In genomic region chr2:127146071-127146725, GRCh38 we compare ENCODE assay signal across 26 cellular contexts. TPM values are rescaled to one million over a fixed set of nuclear protein-coding genes. Genes with fewer than 3 reads are reported as not detected.
DNase-seq lines count a peak whose midpoint lies in the region; ATAC-seq and TF ChIP-seq lines count a peak whose summit lies in the region.
"Had no signal": no experiment of that assay in that cellular context is flagged by ENCODE, and none has a peak within 500 bp of the region (broad histone marks: within the 10 kb centered on the region; RNA-seq: fewer than 3 reads in every experiment).

No MANE protein-coding gene starts in this region.

- H3K9me3 ChIP-seq in esophagus (ENCODE audit: control insufficient read depth in 2 of 2, insufficient read depth in 1 of 2, low read depth in 1 of 2, low read length in 1 of 2) = no peaks in the 10 kb centered on the region
- H3K9me3 ChIP-seq in psoas muscle = no peaks in the 10 kb centered on the region
- H3K9me3 ChIP-seq in Caco-2 = peaks cover 7% of the 10 kb centered on the region; the same call in 1 of the 2 replicates
- H3K9me3 ChIP-seq: prostate gland, upper lobe of left lung had no signal

- no peaks in the 10 kb centered on the region for H3K27me3 Mint-ChIP-seq in Caco-2 (ENCODE audit: insufficient read depth, unreplicated experiment)

- no peaks in the 10 kb centered on the region for H3K79me2 ChIP-seq in ACC112 (ENCODE audit: control insufficient read depth, insufficient read depth, low read length, unreplicated experiment)

- H3K9me3 Mint-ChIP-seq in Caco-2 (ENCODE audit: unreplicated experiment) = peaks cover 10% of the 10 kb centered on the region
- H3K9me3 Mint-ChIP-seq: activated naive CD4-positive, alpha-beta T cell treated with anti-CD3 and anti-CD28 coated beads, Interleukin-2, amount 50 U/mL, for 72 hours; activated T-cell treated with anti-CD3 and anti-CD28 coated beads, Interleukin-2, amount 50 U/mL, for 4 hours had no signal

- peak; percentile 32 to 52 (median 38) for ATAC-seq in psoas muscle
- no peak for ATAC-seq in GM21723 (IDR thresholded peaks at IDR 0.05; ENCODE audit: unreplicated experiment)
- ATAC-seq: activated CD4-positive, CD25-positive, alpha-beta regulatory T cell treated with anti-CD3 and anti-CD28 coated beads, Interleukin-2, amount 50 U/mL, for 24 hours; activated naive CD4-positive, alpha-beta T cell treated with anti-CD3 and anti-CD28 coated beads, Interleukin-2, amount 50 U/mL, for 72 hours; activated T-cell treated with anti-CD3 and anti-CD28 coated beads, Interleukin-2, amount 50 U/mL, for 4 hours; left lobe of liver had no signal

- H3K36me3 Mint-ChIP-seq in Caco-2 (ENCODE audit: insufficient read depth, unreplicated experiment) = no peaks in the 10 kb centered on the region
- H3K36me3 Mint-ChIP-seq: activated naive CD4-positive, alpha-beta T cell treated with anti-CD3 and anti-CD28 coated beads, Interleukin-2, amount 50 U/mL, for 72 hours had no signal

- POLR2A ChIA-PET in RWPE1 (lab: Yijun Ruan, JAX; ENCODE audit: low non-redundant PET) (no interaction called here), Caco-2 (lab: Charles Lee) (interaction anchor here (1.1 kb wide), 1 partner anchor 39 kb away, joined by 3 read pairs; the partner anchor contains the start of gene BIN1)

- CTCF ChIA-PET in RWPE1 (lab: Yijun Ruan, JAX) (interaction anchor here (0.5 to 0.6 kb wide), 2 partner anchors 159 to 167 kb away, joined by 3 to 4 read pairs; no protein-coding TSS in a partner anchor), Caco-2 (lab: Charles Lee) (interaction anchor here (0.5 kb wide), 1 partner anchor 41 kb away, joined by 4 read pairs; no protein-coding TSS in a partner anchor)

- H3K4me1 ChIP-seq in ACC112 (ENCODE audit: control insufficient read depth, insufficient read depth, low read length, unreplicated experiment) = peaks cover 59% of the 10 kb centered on the region
- H3K4me1 ChIP-seq in esophagus (ENCODE audit: control insufficient read depth in 2 of 2, insufficient read depth in 2 of 2, low read length in 1 of 2) = peaks cover 0 to 8% of the 10 kb centered on the region in 2 donors
- H3K4me1 ChIP-seq in psoas muscle = peaks cover 56% of the 10 kb centered on the region
- no peaks in the 10 kb centered on the region for H3K4me1 ChIP-seq in Caco-2

- 86 to 91% methylated on average over 18 of the region's 18 CpGs for WGBS in esophagus, 2 donors
- 81 to 84% (median 83%) methylated on average over 18 of the region's 18 CpGs for WGBS in psoas muscle, 3 donors

- H3K27ac ChIP-seq in ACC112 (ENCODE audit: low read depth, low read length) (peak overlapping the region; percentile 89), RWPE1 (peak overlapping the region; percentile 10; the same call in 1 of the 2 replicates), esophagus (ENCODE audit: low read depth in 2 of 2, low read length in 1 of 2) (peak overlapping the region; percentile 5 to 45), psoas muscle (peak overlapping the region; percentile 96)
- H3K27ac ChIP-seq: upper lobe of left lung had no signal

- peaks cover 9% of the 10 kb centered on the region for H3K4me1 Mint-ChIP-seq in Caco-2 (ENCODE audit: low read depth, unreplicated experiment)
- H3K4me1 Mint-ChIP-seq: endodermal cell had no signal

- no peak for DNase-seq in RWPE1 (ENCODE audit: low spot score)
- no peak for DNase-seq in psoas muscle
- no peak for DNase-seq in NCI-H2171 treated with DMSO at 0.1 percent for 48 hours (lab: John Stamatoyannopoulos, UW)
- DNase-seq in Caco-2 = no peak
- no peak for DNase-seq in DMS114 treated with DMSO at 0.1 percent for 48 hours (lab: John Stamatoyannopoulos, UW; ENCODE audit: unreplicated experiment)
- DNase-seq: activated T-cell treated with anti-CD3 and anti-CD28 coated beads, Interleukin-2, amount 50 U/mL, for 4 hours; COR-L47; endodermal cell; glutamatergic neuron; NCI-H1092 treated with DMSO at 0.1 percent for 48 hours; NCI-H2029 treated with DMSO at 0.1 percent for 48 hours; NCI-H446 treated with DMSO at 0.1 percent for 48 hours; OCI-M1; SHP77 treated with DMSO at 0.1 percent for 48 hours; stimulated activated naive CD4-positive, alpha-beta T cell treated with Interleukin-2 at 50 U/mL for 16 hours; SW 1271; upper lobe of left lung had no signal

- no peak overlapping the region for H3K4me3 Mint-ChIP-seq in Caco-2 (ENCODE audit: unreplicated experiment)
- H3K4me3 Mint-ChIP-seq: activated T-cell treated with anti-CD3 and anti-CD28 coated beads, Interleukin-2, amount 50 U/mL, for 4 hours; endodermal cell; neural crest cell had no signal

- intact Hi-C loops in psoas muscle (cut with DNase I) = loop anchor here in 1 of 2 donors (2.0 kb wide), 1 partner anchor 79 kb away; no protein-coding TSS in a partner anchor
- intact Hi-C loops in Caco-2 (cut with micrococcal nuclease; ENCODE audit: unreplicated experiment) = no loop called here

- H2AFZ ChIP-seq in ACC112 (ENCODE audit: low read length, unreplicated experiment) = no peak overlapping the region

- BruUV-seq in Caco-2 (replicated peaks; lab: Mats Ljungman, UMichigan) = no TSS peak

- TF ChIP-seq CTCF in RWPE1 (conservative IDR thresholded peaks at IDR 0.05; ENCODE audit: low read depth) (no peak), psoas muscle (IDR thresholded peaks at IDR 0.05) (no peak), Caco-2 (IDR thresholded peaks at IDR 0.05; ENCODE audit: insufficient read depth in 1 of 2, low read depth in 1 of 2, low read length in 1 of 2, severe bottlenecking in 1 of 2, unreplicated experiment in 1 of 2) (no peak)

- H3K36me3 ChIP-seq in ACC112 (ENCODE audit: insufficient read depth, low read length) (no peaks in the 10 kb centered on the region), esophagus (ENCODE audit: control insufficient read depth in 2 of 2, insufficient read depth in 2 of 2, low read length in 1 of 2) (no peaks in the 10 kb centered on the region), psoas muscle (ENCODE audit: insufficient read depth in 1 of 2, low read depth in 1 of 2) (no peaks in the 10 kb centered on the region), Caco-2 (ENCODE audit: control insufficient read depth, insufficient read depth, low read length) (no peaks in the 10 kb centered on the region)
- H3K36me3 ChIP-seq: prostate gland, upper lobe of left lung had no signal

- H3K4me3 ChIP-seq in ACC112 (ENCODE audit: low read depth, low read length) (no peak overlapping the region), esophagus (ENCODE audit: low read depth in 1 of 2, low read length in 2 of 2) (no peak overlapping the region), psoas muscle (no peak overlapping the region), Caco-2 (ENCODE audit: low read depth, low read length) (no peak overlapping the region)
- H3K4me3 ChIP-seq: prostate gland, smooth muscle cell, upper lobe of left lung had no signal

- H3K27ac Mint-ChIP-seq in Caco-2 (ENCODE audit: unreplicated experiment) = no peak overlapping the region
- H3K27ac Mint-ChIP-seq: endodermal cell had no signal

- no peaks in the 10 kb centered on the region for H3K27me3 ChIP-seq in ACC112 (ENCODE audit: insufficient read depth, low read length)
- H3K27me3 ChIP-seq in esophagus (ENCODE audit: control insufficient read depth in 1 of 2, insufficient read depth in 2 of 2, low read length in 2 of 2) = no peaks in the 10 kb centered on the region
- no peaks in the 10 kb centered on the region for H3K27me3 ChIP-seq in psoas muscle (ENCODE audit: insufficient read depth in 3 of 3, low read length in 2 of 3)
- no peaks in the 10 kb centered on the region for H3K27me3 ChIP-seq in Caco-2 (replicated peaks; ENCODE audit: control insufficient read depth, insufficient read depth, low read length)
- H3K27me3 ChIP-seq: upper lobe of left lung had no signal

RNA-seq across cellular contexts. Expression of gene BIN1, which starts 39.2 kb away (rescaled TPM):
- polyA plus RNA-seq in esophagus = 1 to 10 TPM; 4.6 to 7.9 TPM
- 1,000 to 10,000 TPM; 1,036 to 1,643 (median 1,260) TPM for total RNA-seq in psoas muscle
- 1,000 to 10,000 TPM in 2 of 3 donors, 100 to 1,000 TPM in 1; 615 to 1,667 (median 1,547) TPM for polyA plus RNA-seq in psoas muscle
- 198 and 205 TPM in 2 replicates for total RNA-seq in Caco-2 (2022)

Comparison
In these comparisons a context has a peak if more than half of its experiments do, and no peak if none do; other contexts are left out.
1. H3K27ac ChIP-seq: peak in every context shown above with its lines; median percentile 96 in psoas muscle; 89 in ACC112; 25 in esophagus; 10 in RWPE1.